ENCODE assay signal across 9 cellular contexts in the genomic region with DNA sequence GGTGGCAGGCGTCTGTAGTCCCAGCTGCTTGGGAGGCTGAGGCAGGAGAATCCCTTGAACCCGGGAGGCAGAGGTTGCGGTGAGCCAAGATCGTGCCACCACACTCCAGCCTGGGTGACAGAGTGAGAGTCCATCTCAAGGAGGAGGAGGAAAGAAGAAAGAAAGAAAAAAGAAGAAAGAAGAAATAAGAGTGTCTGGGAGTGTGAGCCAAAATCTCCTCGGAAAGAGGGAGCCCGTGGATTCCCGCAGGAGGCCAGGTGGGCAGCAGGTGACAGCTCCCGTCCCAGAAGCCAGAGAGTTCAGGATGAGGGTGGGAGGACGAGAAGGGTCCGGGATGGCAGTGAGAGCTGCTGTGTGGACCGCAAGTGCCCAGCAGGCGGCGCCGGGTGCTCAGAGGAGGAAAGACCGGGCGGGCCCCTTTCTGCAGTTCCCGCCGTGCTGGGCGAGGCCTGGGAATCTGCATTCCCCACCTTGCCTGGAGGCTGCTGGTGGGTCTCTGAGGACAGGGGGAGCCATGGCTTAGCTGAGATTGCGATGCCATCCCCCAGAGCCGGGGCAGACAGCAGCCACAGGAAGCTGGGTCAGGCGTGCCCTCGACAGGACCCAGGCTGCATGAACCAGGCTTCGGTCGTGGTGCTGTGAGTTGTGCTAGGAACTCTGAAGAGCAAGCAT. TPM values are rescaled to one million over a fixed set of nuclear protein-coding genes. Genes with fewer than 3 reads are reported as not detected.
A peak's percentile ranks its signal among the peaks of the same experiment; 100 is the strongest.
DNase-seq lines count a peak whose midpoint lies in the region; ATAC-seq, FAIRE-seq and TF ChIP-seq lines count a peak whose summit lies in the region.
"Had no signal": no experiment of that assay in that cellular context is flagged by ENCODE, and none has a peak within 500 bp of the region (broad histone marks: within the 10 kb centered on the region; RNA-seq: fewer than 3 reads in every experiment).

No MANE protein-coding gene starts in this region.

- no peak overlapping the region for H3K4me3 Mint-ChIP-seq in activated naive CD8-positive, alpha-beta T cell treated with anti-CD3 and anti-CD28 coated beads, Interleukin-2, amount 10 ng/mL, durations not matched to agents 7 days and 5 days

- POLR2A ChIA-PET in AG04450 (lab: Yijun Ruan, JAX): no interaction called here
- POLR2A ChIA-PET in activated naive CD8-positive, alpha-beta T cell treated with anti-CD3 and anti-CD28 coated beads, Interleukin-2, amount 10 ng/mL, durations not matched to agents 7 days and 5 days (lab: Charles Lee): interaction anchor here (1.2 to 2.0 kb wide), 3 partner anchors 28 to 48 kb away, joined by 6 to 8 read pairs (median 7); no protein-coding TSS in a partner anchor

- H3K27me3 ChIP-seq in AG04450 (ENCODE audit: control insufficient read depth, insufficient read depth, low read length) (peaks cover 2% of the 10 kb centered on the region), small intestine (ENCODE audit: control insufficient read depth in 2 of 2, insufficient read depth in 2 of 2, low read length in 2 of 2) (no peaks in the 10 kb centered on the region)

- H3K9me3 ChIP-seq in AG04450 (ENCODE audit: control insufficient read depth, insufficient read depth, low read length) (peaks cover 16% of the 10 kb centered on the region), small intestine (ENCODE audit: control insufficient read depth, low read depth) (no peaks in the 10 kb centered on the region)

- no peak for DNase-seq in AG04450 (ENCODE audit: low read depth, low spot score)
- peak; percentile 30 for DNase-seq in MV-4-11 (lab: John Stamatoyannopoulos, UW)
- peak; percentile 79 for DNase-seq in SW480 (ENCODE audit: low spot score)
- DNase-seq in activated naive CD8-positive, alpha-beta T cell treated with anti-CD3 and anti-CD28 coated beads, Interleukin-2, amount 10 ng/mL, durations not matched to agents 7 days and 5 days: peak; percentile 82
- peak; percentile 81 for DNase-seq in left cardiac atrium
- peak; percentile 60 for DNase-seq in small intestine
- DNase-seq in mesenteric fat pad (ENCODE audit: low spot score): no peak

- H3K4me1 Mint-ChIP-seq in activated naive CD8-positive, alpha-beta T cell treated with anti-CD3 and anti-CD28 coated beads, Interleukin-2, amount 10 ng/mL, durations not matched to agents 7 days and 5 days: peaks cover 7% of the 10 kb centered on the region

- intact Hi-C loops in left cardiac atrium (cut with DNase I): no loop called here

- ATAC-seq in GM18867 (IDR thresholded peaks at IDR 0.05; ENCODE audit: unreplicated experiment): peak; percentile 68
- ATAC-seq in activated naive CD8-positive, alpha-beta T cell treated with anti-CD3 and anti-CD28 coated beads, Interleukin-2, amount 10 ng/mL, durations not matched to agents 7 days and 5 days (ENCODE audit: low read depth): peak; percentile 88
- peak; percentile 74 to 78 for ATAC-seq in left cardiac atrium

- no peaks in the 10 kb centered on the region for H3K36me3 Mint-ChIP-seq in activated naive CD8-positive, alpha-beta T cell treated with anti-CD3 and anti-CD28 coated beads, Interleukin-2, amount 10 ng/mL, durations not matched to agents 7 days and 5 days

- no peak for FAIRE-seq in small intestine (lab: Jason Lieb, UNC)

- H3K27me3 Mint-ChIP-seq in activated naive CD8-positive, alpha-beta T cell treated with anti-CD3 and anti-CD28 coated beads, Interleukin-2, amount 10 ng/mL, durations not matched to agents 7 days and 5 days: peaks cover 53% of the 10 kb centered on the region

- no peak overlapping the region for H3K27ac ChIP-seq in AG04450 (ENCODE audit: low read depth, low read length)
- H3K27ac ChIP-seq in small intestine (ENCODE audit: low read depth in 1 of 2, low read length in 1 of 2): no peak overlapping the region
- H3K27ac ChIP-seq: skin epidermis had no signal

- 13 to 26% (median 14%) methylated on average over 25 of the region's 25 CpGs for WGBS in small intestine, 3 donors

- H3K36me3 ChIP-seq in small intestine (ENCODE audit: control insufficient read depth in 2 of 2, insufficient read depth in 2 of 2, low read length in 2 of 2): no peaks in the 10 kb centered on the region

- CTCF ChIA-PET in AG04450 (lab: Charles Lee): interaction anchor here (0.6 to 2.5 kb wide), 20 partner anchors 11 to 214 kb away, joined by 3 to 16 read pairs (median 4); no protein-coding TSS in a partner anchor

- TF ChIP-seq CTCF in AG04450 (IDR thresholded peaks at IDR 0.05; ENCODE audit: low read depth, low read length): peak; percentile 85

- no peaks in the 10 kb centered on the region for H3K4me1 ChIP-seq in small intestine (ENCODE audit: control insufficient read depth in 2 of 2, insufficient read depth in 1 of 2, low read depth in 1 of 2, low read length in 1 of 2)

- H3K9me3 Mint-ChIP-seq in activated naive CD8-positive, alpha-beta T cell treated with anti-CD3 and anti-CD28 coated beads, Interleukin-2, amount 10 ng/mL, durations not matched to agents 7 days and 5 days: no peaks in the 10 kb centered on the region

- H3K4me3 ChIP-seq in AG04450 (ENCODE audit: low read depth, low read length) (no peak overlapping the region), small intestine (ENCODE audit: low read depth in 1 of 2, low read length in 2 of 2) (no peak overlapping the region)
- H3K4me3 ChIP-seq: skin epidermis had no signal

- H3K27ac Mint-ChIP-seq in activated naive CD8-positive, alpha-beta T cell treated with anti-CD3 and anti-CD28 coated beads, Interleukin-2, amount 10 ng/mL, durations not matched to agents 7 days and 5 days: no peak overlapping the region

RNA-seq across cellular contexts. Expression of a gene that starts 17.1 kb away (rescaled TPM):
- polyA plus RNA-seq in AG04450 (2011; rRNA removed) (0.43 and 0.67 TPM in 2 replicates), small intestine (under 1 TPM in 1 of 3 donors, not detected in 2; 0.07 TPM)
- polyA minus RNA-seq in AG04450 (2011; rRNA and poly(A)+ RNA removed): 0.78 and 1.1 TPM in 2 replicates
- total RNA-seq in activated naive CD8-positive, alpha-beta T cell treated with anti-CD3 and anti-CD28 coated beads, Interleukin-2, amount 10 ng/mL, durations not matched to agents 7 days and 5 days: under 1 TPM; 0.17 TPM
- total RNA-seq in left cardiac atrium (under 1 TPM; 0.27 to 0.34 TPM), mesenteric fat pad (0.16 TPM)

RNA-seq across cellular contexts. Expression of a gene that starts 39.1 kb away (rescaled TPM):
- 30.8 and 50.7 TPM in 2 replicates for polyA plus RNA-seq in AG04450 (2011; rRNA removed)
- 23.1 and 24.5 TPM in 2 replicates for polyA minus RNA-seq in AG04450 (2011; rRNA and poly(A)+ RNA removed)
- 10 to 100 TPM; 32.0 to 33.4 TPM for total RNA-seq in activated naive CD8-positive, alpha-beta T cell treated with anti-CD3 and anti-CD28 coated beads, Interleukin-2, amount 10 ng/mL, durations not matched to agents 7 days and 5 days
- total RNA-seq in left cardiac atrium: 10 to 100 TPM; 30.3 to 38.7 TPM
- 10 to 100 TPM in 1 of 3 donors, 1 to 10 TPM in 2; 6.9 to 32.0 (median 9.2) TPM for polyA plus RNA-seq in small intestine
- total RNA-seq in mesenteric fat pad: 107 TPM

Comparison
In these comparisons a context has a peak if more than half of its experiments do, and no peak if none do; other contexts are left out.
1. DNase-seq: peak in MV-4-11 (single experiment), SW480 (single experiment), activated naive CD8-positive, alpha-beta T cell treated with anti-CD3 and anti-CD28 coated beads, Interleukin-2, amount 10 ng/mL, durations not matched to agents 7 days and 5 days (single experiment), left cardiac atrium (single experiment) and small intestine (single experiment); none in AG04450 (single experiment) and mesenteric fat pad (single experiment).
2. Peak in every context shown above with its lines, with median percentiles within 50 percentile points of each other: ATAC-seq.